Comparison of ENCODE assay signal across 8 cellular contexts in genomic region chrX:8743126-8743732, GRCh38. TPM values are rescaled to one million over a fixed set of nuclear protein-coding genes. Genes with fewer than 3 reads are reported as not detected.
DNase-seq lines count a peak whose midpoint lies in the region; ATAC-seq and TF ChIP-seq lines count a peak whose summit lies in the region.

No MANE protein-coding gene starts in this region.

- TF ChIP-seq EP300 in stomach (IDR thresholded peaks at IDR 0.05), result no peak

- H3K4me3 ChIP-seq in stomach, result no peak overlapping the region

- TF ChIP-seq CTCF in WTC11 (IDR thresholded peaks at IDR 0.05) (peak; percentile 59), stomach (IDR thresholded peaks at IDR 0.05) (peak in 4 of 7 experiments; percentile 49 to 69 (median 54))

- POLR2A ChIA-PET in WTC11 (lab: Charles Lee), result no interaction called here

- no peaks in the 10 kb centered on the region for H3K9me3 ChIP-seq in stomach

- H3K27ac ChIP-seq in stomach, result no peak overlapping the region

- no peaks in the 10 kb centered on the region; the same call in 1 of the 2 replicates for H3K27me3 Mint-ChIP-seq in WTC11 (ENCODE audit: low read depth)
- H3K27me3 Mint-ChIP-seq in central memory CD8-positive, alpha-beta T cell, result peaks cover 8% of the 10 kb centered on the region

- WGBS in stomach, 5 donors, result 63 to 74% (median 70%) methylated on average over 11 of the region's 11 CpGs

- intact Hi-C loops in stomach (cut with DNase I; ENCODE audit: low total_unique reads), result no loop called here

- H3K27me3 ChIP-seq in stomach, result no peaks in the 10 kb centered on the region

- H3K4me1 Mint-ChIP-seq in WTC11, result peaks cover 7% of the 10 kb centered on the region; the same call in 1 of the 2 replicates
- H3K4me1 Mint-ChIP-seq in central memory CD8-positive, alpha-beta T cell, result no peaks in the 10 kb centered on the region

- H3K36me3 ChIP-seq in stomach, result no peaks in the 10 kb centered on the region

- DNase-seq in NCI-H2171 treated with DMSO at 0.1 percent for 48 hours (lab: John Stamatoyannopoulos, UW) (peak; percentile 21), NCI-H2171 (lab: John Stamatoyannopoulos, UW) (no peak), HuH-7 (ENCODE audit: low spot score) (peak; percentile 20), WTC11 (ENCODE audit: low spot score) (peak; percentile 68), myocyte (ENCODE audit: low read depth) (peak; percentile 47), stomach (peak; percentile 80), GF-D8 (lab: John Stamatoyannopoulos, UW) (no peak)
- DNase-seq in central memory CD8-positive, alpha-beta T cell (ENCODE audit: low spot score in 2 of 2), result peak; percentile 15 to 34

- CTCF ChIA-PET in WTC11 (lab: Charles Lee), result interaction anchor here (0.6 to 1.5 kb wide), 7 partner anchors 10 to 506 kb away, joined by 3 to 6 read pairs (median 4); no protein-coding TSS in a partner anchor

- H3K27ac Mint-ChIP-seq in WTC11, result no peak overlapping the region
- no peak overlapping the region for H3K27ac Mint-ChIP-seq in central memory CD8-positive, alpha-beta T cell (ENCODE audit: low read depth)

- no peaks in the 10 kb centered on the region for H3K36me3 Mint-ChIP-seq in WTC11
- no peaks in the 10 kb centered on the region for H3K36me3 Mint-ChIP-seq in central memory CD8-positive, alpha-beta T cell (ENCODE audit: insufficient read depth)

- H3K9me3 Mint-ChIP-seq in WTC11, result no peaks in the 10 kb centered on the region
- no peaks in the 10 kb centered on the region for H3K9me3 Mint-ChIP-seq in central memory CD8-positive, alpha-beta T cell

- no peak for TF ChIP-seq POLR2A in stomach (IDR thresholded peaks at IDR 0.05)

- no peak overlapping the region for H3K4me3 Mint-ChIP-seq in WTC11
- no peak overlapping the region for H3K4me3 Mint-ChIP-seq in central memory CD8-positive, alpha-beta T cell

- no peaks in the 10 kb centered on the region for H3K4me1 ChIP-seq in stomach

- ATAC-seq in WTC11, result peak; percentile 46
- ATAC-seq in central memory CD8-positive, alpha-beta T cell (replicated peaks; ENCODE audit: extremely low read depth, poor library complexity, severe bottlenecking), result no peak

TF ChIP-seq in WTC11, 78 proteins besides CTCF, POLR2A, EP300 and RAD21:
- TF ChIP-seq ETV6 (CRISPR knock-in tag; IDR thresholded peaks at IDR 0.05) (no peak), ZNF232 (CRISPR knock-in tag; IDR thresholded peaks at IDR 0.05) (no peak), PREB (CRISPR knock-in tag; IDR thresholded peaks at IDR 0.05; ENCODE audit: borderline replicate concordance) (no peak), ZNF425 (CRISPR knock-in tag; conservative IDR thresholded peaks at IDR 0.05) (no peak), HMGA2 (CRISPR knock-in tag; IDR thresholded peaks at IDR 0.05) (no peak)

RNA-seq across cellular contexts. Expression of gene ANOS1, which starts 11.3 kb away (rescaled TPM):
- total RNA-seq in WTC11 (2021) (24.8 to 27.5 TPM (median 27.3 TPM) in 3 replicates), myocyte (0.08 TPM in 1 of 2 replicates, not detected in the other), stomach (10 to 100 TPM in 1 of 5 donors, 1 to 10 TPM in 2, not detected in 2; 1.8 to 10.8 (median 2.0) TPM)
- polyA plus RNA-seq in myocyte (2012), result 0.04 TPM
- 1 to 10 TPM in 1 of 3 donors, under 1 TPM in 1, not detected in 1; 0.12 to 1.3 TPM for polyA plus RNA-seq in stomach

RNA-seq across cellular contexts. Expression of gene FAM9A, which starts 58.0 kb away (rescaled TPM):
- total RNA-seq in WTC11 (2021) (not detected in 3 replicates), myocyte (not detected in 2 replicates), stomach (not detected)
- not detected for polyA plus RNA-seq in myocyte (2012)
- polyA plus RNA-seq in stomach, result not detected

Comparison
In these comparisons a context has a peak if more than half of its experiments do, and no peak if none do; other contexts are left out.
1. DNase-seq: peak in NCI-H2171 treated with DMSO at 0.1 percent for 48 hours (single experiment), HuH-7 (single experiment), WTC11 (single experiment), central memory CD8-positive, alpha-beta T cell (2 of 2), myocyte (single experiment) and stomach (single experiment); none in NCI-H2171 (single experiment) and GF-D8 (single experiment).